ENCODE assay signal across 8 cellular contexts in genomic region chrX:54999717-55000598, GRCh38. TPM values are rescaled to one million over a fixed set of nuclear protein-coding genes. Genes with fewer than 3 reads are reported as not detected.
A peak's percentile ranks its signal among the peaks of the same experiment; 100 is the strongest.
DNase-seq lines count a peak whose midpoint lies in the region; ATAC-seq and TF ChIP-seq lines count a peak whose summit lies in the region.

A gene with protein sequence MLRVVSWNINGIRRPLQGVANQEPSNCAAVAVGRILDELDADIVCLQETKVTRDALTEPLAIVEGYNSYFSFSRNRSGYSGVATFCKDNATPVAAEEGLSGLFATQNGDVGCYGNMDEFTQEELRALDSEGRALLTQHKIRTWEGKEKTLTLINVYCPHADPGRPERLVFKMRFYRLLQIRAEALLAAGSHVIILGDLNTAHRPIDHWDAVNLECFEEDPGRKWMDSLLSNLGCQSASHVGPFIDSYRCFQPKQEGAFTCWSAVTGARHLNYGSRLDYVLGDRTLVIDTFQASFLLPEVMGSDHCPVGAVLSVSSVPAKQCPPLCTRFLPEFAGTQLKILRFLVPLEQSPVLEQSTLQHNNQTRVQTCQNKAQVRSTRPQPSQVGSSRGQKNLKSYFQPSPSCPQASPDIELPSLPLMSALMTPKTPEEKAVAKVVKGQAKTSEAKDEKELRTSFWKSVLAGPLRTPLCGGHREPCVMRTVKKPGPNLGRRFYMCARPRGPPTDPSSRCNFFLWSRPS (plus strand): TSS chrX:55000363. CDS start chrX:55000423, 60 bp downstream.

- no peak for TF ChIP-seq CTCF in activated B cell treated with CpG ODN at 0.5 μM for 24 hours (IDR thresholded peaks at IDR 0.05)

- intact Hi-C loops in activated B cell treated with CpG ODN at 0.5 μM for 24 hours (cut with micrococcal nuclease), result loop anchor here (1.0 to 10.0 kb wide), 8 partner anchors 161 to 1315 kb away; partner anchors contain the start of genes FAM120C, HUWE1, PHF8 and TSR2

- H3K9me3 Mint-ChIP-seq in activated B cell treated with CpG ODN at 0.5 μM for 24 hours, result no peaks in the 10 kb centered on the region
- no peaks in the 10 kb centered on the region for H3K9me3 Mint-ChIP-seq in immature natural killer cell

- in situ Hi-C loops in GM18951 (cut with MboI; ENCODE audit: low sequenced_read_pairs, unreplicated experiment), result no loop called here

- peak; percentile 86 for DNase-seq in AG08395 (ENCODE audit: low spot score)
- DNase-seq in NCI-H345 (lab: John Stamatoyannopoulos, UW), result peak; percentile 94
- peak; percentile 74 for DNase-seq in activated B cell treated with CpG ODN at 0.5 μM for 24 hours
- peak; percentile 11 to 94 (median 83) for DNase-seq in caudate nucleus (lab: John Stamatoyannopoulos, UW)
- peak; percentile 84 to 87 (median 86) for DNase-seq in immature natural killer cell
- DNase-seq in smooth muscle cell of the brain vasculature (ENCODE audit: low read depth, low spot score), result peak; percentile 75

- peaks cover 30% of the 10 kb centered on the region for H3K36me3 Mint-ChIP-seq in activated B cell treated with CpG ODN at 0.5 μM for 24 hours (ENCODE audit: low read depth)
- peaks cover 0 to 10% (median under 1%) of the 10 kb centered on the region in 3 donors for H3K36me3 Mint-ChIP-seq in immature natural killer cell

- H3K4me3 Mint-ChIP-seq in activated B cell treated with CpG ODN at 0.5 μM for 24 hours (peak within 1 kb of the TSS; percentile 94), immature natural killer cell (peak within 1 kb of the TSS; percentile 94 to 97 (median 95))

- CTCF ChIA-PET in activated B cell treated with CpG ODN at 0.5 μM for 24 hours (lab: Charles Lee), result interaction anchor here (0.9 to 1.1 kb wide), 2 partner anchors 360 to 361 kb away, joined by 3 to 4 read pairs; no protein-coding TSS in a partner anchor

- ATAC-seq in HG03196 (IDR thresholded peaks at IDR 0.05; ENCODE audit: unreplicated experiment) (peak; percentile 92), activated B cell treated with CpG ODN at 0.5 μM for 24 hours (ENCODE audit: low read depth) (peak; percentile 95)

- H3K27me3 Mint-ChIP-seq in activated B cell treated with CpG ODN at 0.5 μM for 24 hours, result no peaks in the 10 kb centered on the region
- peaks cover 0 to 4% (median 4%) of the 10 kb centered on the region in 3 donors for H3K27me3 Mint-ChIP-seq in immature natural killer cell (ENCODE audit: low read depth in 3 of 3)

- peak within 1 kb of the TSS; percentile 71 for H3K27ac ChIP-seq in caudate nucleus (ENCODE audit: low read depth, low read length)

- peak; percentile 80 for TF ChIP-seq POLR2A in GM18951 (IDR thresholded peaks at IDR 0.05; ENCODE audit: extremely low read depth, insufficient read depth, insufficient read length)

- POLR2A ChIA-PET in activated B cell treated with CpG ODN at 0.5 μM for 24 hours (lab: Charles Lee), result interaction anchor here (0.6 to 3.0 kb wide), 23 partner anchors 10 to 1775 kb away, joined by 3 to 33 read pairs (median 5); partner anchors contain the start of genes FAM120C, GNL3L, MAGED2 and MAGEH1

- H3K27ac Mint-ChIP-seq in activated B cell treated with CpG ODN at 0.5 μM for 24 hours, result peak within 1 kb of the TSS; percentile 89
- H3K27ac Mint-ChIP-seq in immature natural killer cell, result peak within 1 kb of the TSS; percentile 95 to 99 (median 98)

- peaks cover 19% of the 10 kb centered on the region for H3K4me1 Mint-ChIP-seq in activated B cell treated with CpG ODN at 0.5 μM for 24 hours
- H3K4me1 Mint-ChIP-seq in immature natural killer cell, result peaks cover 31 to 45% of the 10 kb centered on the region in 2 donors

RNA-seq across cellular contexts. Expression of the gene that starts here (rescaled TPM):
- total RNA-seq in activated B cell treated with CpG ODN at 0.5 μM for 24 hours, result 19.6 and 22.2 TPM in 2 replicates
- polyA plus RNA-seq in immature natural killer cell, result 10 to 100 TPM; 16.6 to 32.2 (median 27.4) TPM

Comparison
In these comparisons a context has a peak if more than half of its experiments do, and no peak if none do; other contexts are left out.
1. Peak in every context shown above with its lines: DNase-seq, ATAC-seq and H3K27ac ChIP-seq.